ENCODE assay signal across 22 cellular contexts in genomic region chr3:119405315-119405714, GRCh38.
"Had no signal": no experiment of that assay in that cellular context is flagged by ENCODE, and none has a peak within 500 bp of the region (broad histone marks: within the 10 kb centered on the region; RNA-seq: fewer than 3 reads in every experiment).

No MANE protein-coding gene starts in this region.

- H3K9me3 ChIP-seq: gastrocnemius medialis, mucosa of descending colon, neutrophil, pancreas, testis, tibial artery had no signal

- H3K9me3 Mint-ChIP-seq: mesothelial cell of epicardium; natural killer cell; stimulated activated memory B cell treated with anti-CD40 and anti-IgM and Interleukin-4, amounts not matched to agents 10 μg/mL and 1 μg/mL and 100 μg/mL, for 72 hours; type B pancreatic cell had no signal

- ATAC-seq: gastrocnemius medialis; mucosa of descending colon; natural killer cell; pancreas; sciatic nerve; stimulated activated memory B cell treated with anti-CD40 and anti-IgM and Interleukin-4, amounts not matched to agents 10 μg/mL and 1 μg/mL and 100 μg/mL, for 72 hours; stimulated activated naive CD8-positive, alpha-beta T cell treated with anti-CD3 and anti-CD28 coated beads, Interleukin-15, Interleukin-2, amounts not matched to agents 100 U/mL and 50 U/mL, for 24 hours had no signal

- H3K27ac ChIP-seq: dorsolateral prefrontal cortex, gastrocnemius medialis, neutrophil, pancreas, testis, tibial artery had no signal

- H3K4me1 ChIP-seq: gastrocnemius medialis, pancreas, testis, tibial artery had no signal

- H3K27ac Mint-ChIP-seq: mesothelial cell of epicardium; natural killer cell; stimulated activated memory B cell treated with anti-CD40 and anti-IgM and Interleukin-4, amounts not matched to agents 10 μg/mL and 1 μg/mL and 100 μg/mL, for 72 hours; type B pancreatic cell had no signal

- H3K36me3 ChIP-seq: neutrophil, pancreas had no signal

- H3K4me3 Mint-ChIP-seq: mesothelial cell of epicardium; natural killer cell; stimulated activated memory B cell treated with anti-CD40 and anti-IgM and Interleukin-4, amounts not matched to agents 10 μg/mL and 1 μg/mL and 100 μg/mL, for 72 hours; type B pancreatic cell had no signal

- H3K4me3 ChIP-seq: dorsolateral prefrontal cortex, gastrocnemius medialis, mucosa of descending colon, pancreas, testis, tibial artery had no signal

- H3K4me1 Mint-ChIP-seq: natural killer cell had no signal

- H3K27me3 ChIP-seq: dorsolateral prefrontal cortex, gastrocnemius medialis, neutrophil, pancreas, testis, tibial artery had no signal

- FAIRE-seq: colon, keratinocyte, pancreas had no signal

- DNase-seq: dorsolateral prefrontal cortex; effector CD4-positive, alpha-beta T cell; foreskin fibroblast; gastrocnemius medialis; head of caudate nucleus; mesenchymal stem cell; mucosa of descending colon; natural killer cell; pancreas; retina; stimulated activated CD4-positive, alpha-beta T cell treated with anti-CD3 and anti-CD28 coated beads, Interleukin-4, amount 100 ng/mL, for 4 hours; stimulated activated naive CD8-positive, alpha-beta T cell treated with anti-CD3 and anti-CD28 coated beads, Interleukin-15, Interleukin-2, amounts not matched to agents 100 U/mL and 50 U/mL, for 24 hours; substantia nigra; testis; tibial artery had no signal

- H3K36me3 Mint-ChIP-seq: natural killer cell had no signal

- H3K27me3 Mint-ChIP-seq: stimulated activated memory B cell treated with anti-CD40 and anti-IgM and Interleukin-4, amounts not matched to agents 10 μg/mL and 1 μg/mL and 100 μg/mL, for 72 hours; type B pancreatic cell had no signal
